In the genomic region with DNA sequence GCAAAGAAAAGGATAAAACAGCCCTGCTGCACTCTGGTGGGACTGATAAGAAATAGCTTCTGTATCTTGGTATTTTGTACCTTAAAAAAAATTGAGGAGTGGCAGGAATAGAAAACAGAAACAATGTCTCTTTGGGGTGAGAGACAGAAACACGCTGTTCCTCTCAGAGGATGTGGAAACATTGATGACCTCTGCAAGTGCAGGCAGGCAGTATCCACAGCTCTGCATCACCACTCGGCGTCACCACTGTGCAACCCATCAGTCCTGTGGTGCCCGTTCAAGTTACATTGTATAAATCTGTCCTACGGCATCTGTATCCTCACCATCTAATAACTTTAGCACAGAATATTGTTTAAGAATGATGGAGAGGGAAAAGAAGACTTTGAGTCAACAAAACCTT, we compare ENCODE assay signal across 10 cellular contexts.
A peak's percentile ranks its signal among the peaks of the same experiment; 100 is the strongest.
DNase-seq lines count a peak whose midpoint lies in the region; ATAC-seq, FAIRE-seq and TF ChIP-seq lines count a peak whose summit lies in the region.
"Had no signal": no experiment of that assay in that cellular context is flagged by ENCODE, and none has a peak within 500 bp of the region (broad histone marks: within the 10 kb centered on the region; RNA-seq: fewer than 3 reads in every experiment).

No MANE protein-coding gene starts in this region.

- ATAC-seq in stimulated activated naive CD8-positive, alpha-beta T cell treated with anti-CD3 and anti-CD28 coated beads, Interleukin-15, amount 100 ng/mL, for 72 hours = peak; percentile 52
- ATAC-seq in stimulated activated naive CD8-positive, alpha-beta T cell treated with anti-CD3 and anti-CD28 coated beads, Interleukin-15, Interleukin-2, amounts not matched to agents 100 U/mL and 50 U/mL, for 24 hours = no peak

- peak overlapping the region in 1 of 2 donors; percentile 7 for H3K27ac Mint-ChIP-seq in stimulated activated naive CD8-positive, alpha-beta T cell treated with anti-CD3 and anti-CD28 coated beads, Interleukin-15, amount 100 ng/mL, for 72 hours
- H3K27ac Mint-ChIP-seq: CD4-positive, alpha-beta T cell had no signal

- H3K9me3 Mint-ChIP-seq in stimulated activated naive CD8-positive, alpha-beta T cell treated with anti-CD3 and anti-CD28 coated beads, Interleukin-15, amount 100 ng/mL, for 72 hours = peaks cover 20 to 35% of the 10 kb centered on the region in 2 donors

- H3K4me3 Mint-ChIP-seq in stimulated activated naive CD8-positive, alpha-beta T cell treated with anti-CD3 and anti-CD28 coated beads, Interleukin-15, amount 100 ng/mL, for 72 hours = no peak overlapping the region
- H3K4me3 Mint-ChIP-seq: CD4-positive, alpha-beta T cell had no signal

- H3K4me3 ChIP-seq in right atrium auricular region = no peak overlapping the region

- no peaks in the 10 kb centered on the region for H3K27me3 ChIP-seq in right atrium auricular region

- no peak for DNase-seq in stimulated activated naive CD8-positive, alpha-beta T cell treated with anti-CD3 and anti-CD28 coated beads, Interleukin-15, amount 100 ng/mL, for 72 hours
- no peak for DNase-seq in stimulated activated naive CD8-positive, alpha-beta T cell treated with anti-CD3 and anti-CD28 coated beads, Interleukin-15, Interleukin-2, amounts not matched to agents 100 U/mL and 50 U/mL, for 24 hours
- DNase-seq in right atrium auricular region (ENCODE audit: low spot score) (peak; percentile 88), NCI-H2196 treated with DMSO at 0.1 percent for 48 hours (lab: John Stamatoyannopoulos, UW; ENCODE audit: unreplicated experiment) (no peak), A172 (ENCODE audit: low spot score) (no peak), NCI-H446 (lab: John Stamatoyannopoulos, UW) (no peak)
- DNase-seq in stimulated activated CD4-positive, alpha-beta T cell treated with anti-CD3 and anti-CD28 coated beads, Interleukin-4, amount 100 ng/mL, for 4 hours = no peak
- DNase-seq: amniotic stem cell; CD4-positive, alpha-beta T cell had no signal

- peak; percentile 37 for FAIRE-seq in TTC549 (lab: Jason Lieb, UNC)

- H3K4me1 ChIP-seq in right atrium auricular region = peaks cover 0 to 17% of the 10 kb centered on the region in 2 donors

- H3K36me3 ChIP-seq in right atrium auricular region = no peaks in the 10 kb centered on the region

- H3K4me1 Mint-ChIP-seq in stimulated activated naive CD8-positive, alpha-beta T cell treated with anti-CD3 and anti-CD28 coated beads, Interleukin-15, amount 100 ng/mL, for 72 hours = no peaks in the 10 kb centered on the region

- peak in 1 of 2 donors; percentile 45 for TF ChIP-seq CTCF in right atrium auricular region (IDR thresholded peaks at IDR 0.05)

- H3K9me3 ChIP-seq in right atrium auricular region = peaks cover 0 to 7% of the 10 kb centered on the region in 2 donors

- no peaks in the 10 kb centered on the region for H3K27me3 Mint-ChIP-seq in stimulated activated naive CD8-positive, alpha-beta T cell treated with anti-CD3 and anti-CD28 coated beads, Interleukin-15, amount 100 ng/mL, for 72 hours
- H3K27me3 Mint-ChIP-seq: CD4-positive, alpha-beta T cell had no signal

- H3K27ac ChIP-seq in right atrium auricular region = peak overlapping the region; percentile 26 to 33
